ENCODE assay signal across 8 cellular contexts in the genomic region with DNA sequence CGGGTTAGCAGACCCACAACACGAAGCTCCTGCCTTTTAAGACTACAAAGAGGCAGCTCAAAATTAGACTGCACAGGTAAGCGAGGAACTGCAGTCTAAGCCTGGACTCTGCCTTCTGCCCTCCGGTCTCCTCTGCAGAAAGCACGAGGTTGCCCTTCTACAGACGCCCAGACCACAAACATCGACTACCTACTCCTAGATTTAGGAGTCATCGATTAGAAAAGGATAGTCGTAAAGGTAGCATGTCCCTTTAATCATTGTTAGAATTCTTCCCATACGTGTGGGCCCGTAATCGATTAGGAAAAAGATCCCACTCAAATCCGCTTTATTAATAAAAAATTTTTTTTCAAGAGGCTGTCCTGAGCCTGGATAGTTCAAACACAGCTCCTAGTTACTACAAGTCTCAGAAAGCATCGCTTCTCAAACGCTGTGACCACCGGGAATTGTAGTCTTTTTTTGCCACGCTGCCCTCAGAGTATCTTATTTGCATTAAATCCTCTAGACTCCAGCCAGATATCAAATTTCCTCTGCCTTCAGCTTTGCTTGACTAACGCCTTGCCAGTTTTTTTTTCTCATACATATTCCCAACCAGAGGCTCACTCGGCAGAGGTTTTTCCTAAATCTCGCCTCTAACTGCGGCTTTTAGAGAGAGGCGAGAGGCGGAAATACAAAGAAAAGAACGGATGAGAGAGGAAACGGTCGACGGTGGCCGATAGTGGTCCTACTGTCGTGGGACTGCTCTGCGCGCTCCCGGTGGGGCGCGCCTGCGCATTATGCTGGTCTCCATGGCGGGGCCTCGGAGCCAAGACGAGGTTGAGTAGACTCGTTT.
DNase-seq lines count a peak whose midpoint lies in the region; ATAC-seq, FAIRE-seq and TF ChIP-seq lines count a peak whose summit lies in the region.

A gene with protein sequence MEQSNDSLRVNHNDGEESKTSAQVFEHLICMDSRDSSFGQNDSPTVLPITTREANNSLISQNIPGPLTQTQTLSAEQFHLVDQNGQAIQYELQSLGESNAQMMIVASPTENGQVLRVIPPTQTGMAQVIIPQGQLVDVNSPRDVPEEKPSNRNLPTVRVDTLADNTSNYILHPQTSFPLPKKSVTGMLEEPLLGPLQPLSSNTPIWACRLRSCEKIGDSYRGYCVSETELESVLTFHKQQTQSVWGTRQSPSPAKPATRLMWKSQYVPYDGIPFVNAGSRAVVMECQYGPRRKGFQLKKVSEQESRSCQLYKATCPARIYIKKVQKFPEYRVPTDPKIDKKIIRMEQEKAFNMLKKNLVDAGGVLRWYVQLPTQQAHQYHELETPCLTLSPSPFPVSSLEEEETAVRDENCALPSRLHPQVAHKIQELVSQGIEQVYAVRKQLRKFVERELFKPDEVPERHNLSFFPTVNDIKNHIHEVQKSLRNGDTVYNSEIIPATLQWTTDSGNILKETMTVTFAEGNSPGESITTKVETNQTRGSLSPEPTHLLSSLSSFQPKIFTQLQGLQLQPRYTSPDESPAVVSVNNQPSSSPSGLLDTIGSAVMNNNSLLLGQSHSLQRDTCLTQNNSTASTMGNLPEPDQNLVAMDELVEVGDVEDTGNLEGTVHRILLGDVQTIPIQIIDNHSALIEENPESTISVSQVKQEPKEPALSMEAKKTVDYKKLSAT (plus strand): TSS at position 763 of the 829 bp plus-strand sequence. CDS start 29,628 bp downstream, outside the sequence.
A gene (minus strand): TSS at position 161 of the 829 bp plus-strand sequence. CDS start 197 bp downstream, outside the sequence.

- no peak for TF ChIP-seq CTCF in AG10803 (conservative IDR thresholded peaks at IDR 0.05; ENCODE audit: low read length)

- H3K4me3 ChIP-seq in AG10803 (ENCODE audit: low read length), result peak within 1 kb of the TSS; percentile 99

- DNase-seq in AG10803 (ENCODE audit: low read depth) (peak; percentile 91), NCI-H345 treated with DMSO at 0.1 percent for 48 hours (lab: John Stamatoyannopoulos, UW; ENCODE audit: unreplicated experiment) (peak; percentile 98)
- peak; percentile 80 for DNase-seq in activated CD4-positive, CD25-positive, alpha-beta regulatory T cell treated with anti-CD3 and anti-CD28 coated beads, Interleukin-2, amount 50 U/mL, for 16 hours (ENCODE audit: low read depth, low spot score)
- peak; percentile 75 to 84 for DNase-seq in central memory CD8-positive, alpha-beta T cell (ENCODE audit: low spot score in 2 of 2)
- DNase-seq in stimulated activated CD4-positive, alpha-beta T cell treated with anti-CD3 and anti-CD28 coated beads, Interleukin-12 subunit alpha, Interleukin-12 subunit beta, amount 100 ng/mL, for 24 hours (ENCODE audit: low read depth in 2 of 2), result peak; percentile 79 to 86

- H3K4me3 Mint-ChIP-seq in central memory CD8-positive, alpha-beta T cell, result peak within 1 kb of the TSS; percentile 95

- no peaks in the 10 kb centered on the region for H3K27me3 Mint-ChIP-seq in central memory CD8-positive, alpha-beta T cell

- H3K9me3 Mint-ChIP-seq in central memory CD8-positive, alpha-beta T cell, result no peaks in the 10 kb centered on the region

- peaks cover 19% of the 10 kb centered on the region for H3K36me3 Mint-ChIP-seq in central memory CD8-positive, alpha-beta T cell (ENCODE audit: insufficient read depth)

- ATAC-seq in GM19035 (IDR thresholded peaks at IDR 0.05; ENCODE audit: unreplicated experiment) (peak; percentile 78), HG03342 (IDR thresholded peaks at IDR 0.05; ENCODE audit: unreplicated experiment) (peak; percentile 72)
- peak; percentile 84 for ATAC-seq in central memory CD8-positive, alpha-beta T cell (replicated peaks; ENCODE audit: extremely low read depth, poor library complexity, severe bottlenecking)

- FAIRE-seq in islet of Langerhans (lab: Jason Lieb, UNC), result peak; percentile 92

- peak within 1 kb of the TSS; percentile 78 for H3K27ac Mint-ChIP-seq in central memory CD8-positive, alpha-beta T cell (ENCODE audit: low read depth)

- peaks cover 18% of the 10 kb centered on the region for H3K4me1 Mint-ChIP-seq in central memory CD8-positive, alpha-beta T cell

Comparison
In these comparisons a context has a peak if more than half of its experiments do, and no peak if none do; other contexts are left out.
1. Peak in every context shown above with its lines: DNase-seq, ATAC-seq and H3K4me3 ChIP-seq.